Comparison of ENCODE assay signal across 9 cellular contexts in the genomic region with DNA sequence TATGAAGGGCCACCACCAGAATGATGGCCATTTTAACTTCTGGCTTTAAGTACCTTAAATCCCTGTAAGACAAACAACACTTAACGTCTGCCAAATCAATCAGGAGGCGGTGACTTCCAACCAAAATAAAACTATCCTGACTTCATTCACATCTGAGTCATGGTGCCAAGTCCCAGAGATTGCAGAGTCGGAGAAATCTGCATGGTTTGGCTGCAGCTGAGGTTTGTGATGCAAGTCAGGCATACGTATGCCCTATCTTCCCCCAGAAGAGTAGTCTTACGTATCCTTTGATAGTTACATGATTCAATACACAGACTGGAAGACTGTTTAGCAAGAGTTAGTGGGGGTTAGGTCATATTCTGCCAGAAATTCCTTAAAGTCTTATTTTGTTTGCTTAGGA. TPM values are rescaled to one million over a fixed set of nuclear protein-coding genes. Genes with fewer than 3 reads are reported as not detected.
DNase-seq lines count a peak whose midpoint lies in the region; ATAC-seq, FAIRE-seq and TF ChIP-seq lines count a peak whose summit lies in the region.
"Had no signal": no experiment of that assay in that cellular context is flagged by ENCODE, and none has a peak within 500 bp of the region (broad histone marks: within the 10 kb centered on the region; RNA-seq: fewer than 3 reads in every experiment).

No MANE protein-coding gene starts in this region.

- H3K9me1 ChIP-seq in endothelial cell of umbilical vein (replicated peaks; ENCODE audit: control insufficient read depth, extremely low read depth, insufficient read depth, low read length) = no peaks in the 10 kb centered on the region

- H3K27ac Mint-ChIP-seq in nephron progenitor cell = no peak overlapping the region
- no peak overlapping the region for H3K27ac Mint-ChIP-seq in CD8-positive, alpha-beta T cell

- peak overlapping the region; percentile 4 for H2AFZ ChIP-seq in endothelial cell of umbilical vein (ENCODE audit: low read depth, low read length)

- peaks cover 42% of the 10 kb centered on the region for H3K4me1 Mint-ChIP-seq in nephron progenitor cell
- peaks cover 29% of the 10 kb centered on the region for H3K4me1 Mint-ChIP-seq in CD8-positive, alpha-beta T cell (ENCODE audit: low read depth)

- TF ChIP-seq CTCF in endothelial cell of umbilical vein (IDR thresholded peaks at IDR 0.05; ENCODE audit: extremely low read depth in 1 of 2, insufficient read depth in 1 of 2, low read depth in 1 of 2, low read length in 2 of 2) (no peak), nephron progenitor cell (IDR thresholded peaks at IDR 0.05) (no peak)
- no peak for TF ChIP-seq CTCF in CD8-positive, alpha-beta T cell (IDR thresholded peaks at IDR 0.05)

- peaks cover 0 to 4% (median 0%) of the 10 kb centered on the region in 11 experiments; a peak in 3 of 22 replicates for H3K9me3 ChIP-seq in BLaER1 treated with 17β-estradiol and CSF1 and Interleukin-3, amounts not matched to agents 10 nM and 100 nM (replicated peaks in 1 of 11)
- H3K9me3 ChIP-seq in endothelial cell of umbilical vein (replicated peaks; ENCODE audit: control insufficient read depth, insufficient read depth, low read length) = no peaks in the 10 kb centered on the region
- no peaks in the 10 kb centered on the region for H3K9me3 ChIP-seq in CD8-positive, alpha-beta T cell (ENCODE audit: low read length)

- ATAC-seq in GM21526 (IDR thresholded peaks at IDR 0.05; ENCODE audit: low FRiP score, unreplicated experiment) = no peak
- no peak for ATAC-seq in CD8-positive, alpha-beta T cell

- peaks cover 14% of the 10 kb centered on the region for H3K79me2 ChIP-seq in endothelial cell of umbilical vein (ENCODE audit: control insufficient read depth, insufficient read depth, low read length)

- no TSS peak for BruUV-seq in endothelial cell of umbilical vein (replicated peaks; lab: Mats Ljungman, UMichigan)

- no peaks in the 10 kb centered on the region for H3K36me3 Mint-ChIP-seq in nephron progenitor cell (ENCODE audit: low read depth)
- peaks cover 3% of the 10 kb centered on the region for H3K36me3 Mint-ChIP-seq in CD8-positive, alpha-beta T cell

- H3K27me3 Mint-ChIP-seq in nephron progenitor cell (ENCODE audit: low read depth, poor library complexity) = peaks cover 28% of the 10 kb centered on the region
- peaks cover 26% of the 10 kb centered on the region for H3K27me3 Mint-ChIP-seq in CD8-positive, alpha-beta T cell (ENCODE audit: low read depth)

- peaks cover 75 to 83% (median 78%) of the 10 kb centered on the region in 10 experiments for H3K4me1 ChIP-seq in BLaER1 treated with 17β-estradiol and CSF1 and Interleukin-3, amounts not matched to agents 10 nM and 100 nM
- peaks cover 50% of the 10 kb centered on the region for H3K4me1 ChIP-seq in endothelial cell of umbilical vein (ENCODE audit: control insufficient read depth, extremely low read depth, insufficient read depth, low read length)
- H3K4me1 ChIP-seq in CD8-positive, alpha-beta T cell (ENCODE audit: insufficient read depth, low read length) = peaks cover 12% of the 10 kb centered on the region

- CTCF ChIA-PET in endothelial cell of umbilical vein (lab: Charles Lee) = interaction anchor here (0.6 to 8.8 kb wide), 8 partner anchors 10 to 270 kb away, joined by 3 to 190 read pairs (median 9); no protein-coding TSS in a partner anchor
- CTCF ChIA-PET in CD8-positive, alpha-beta T cell (lab: Charles Lee) = interaction anchor here (0.7 to 4.9 kb wide), 5 partner anchors 8 to 147 kb away, joined by 3 to 58 read pairs (median 4); no protein-coding TSS in a partner anchor

- DNase-seq in NCI-H226 (peak; percentile 98), endothelial cell of umbilical vein (ENCODE audit: low read depth, low spot score) (peak; percentile 94), nephron progenitor cell (no peak), retina (no peak)
- no peak for DNase-seq in activated CD4-positive, alpha-beta T cell treated with anti-CD3 and anti-CD28 coated beads for 48 hours
- DNase-seq in CD8-positive, alpha-beta T cell = no peak

- dilution Hi-C loops in endothelial cell of umbilical vein (cut with MboI; ENCODE audit: extremely low pct_ligation_motif_present, low sequenced_read_pairs) = no loop called here

- POLR2A ChIA-PET in endothelial cell of umbilical vein (lab: Charles Lee) = interaction anchor here (0.5 to 0.9 kb wide), 2 partner anchors 52 to 145 kb away, joined by 3 to 6 read pairs; no protein-coding TSS in a partner anchor
- POLR2A ChIA-PET in CD8-positive, alpha-beta T cell (lab: Charles Lee) = interaction anchor here (0.9 to 1.7 kb wide), 3 partner anchors 11 to 231 kb away, joined by 3 to 12 read pairs (median 5); a partner anchor contains a TSS

- peak overlapping the region in 7 of 10 experiments; percentile 71 to 89 (median 82); a peak in 9 of 20 replicates for H3K4me3 ChIP-seq in BLaER1 treated with 17β-estradiol and CSF1 and Interleukin-3, amounts not matched to agents 10 nM and 100 nM
- no peak overlapping the region for H3K4me3 ChIP-seq in endothelial cell of umbilical vein (replicated peaks in 1 of 3; ENCODE audit: insufficient read depth in 1 of 3, low read depth in 1 of 3, low read length in 3 of 3)
- H3K4me3 ChIP-seq in CD8-positive, alpha-beta T cell (ENCODE audit: low read depth, low read length) = no peak overlapping the region

- H3K36me3 ChIP-seq in BLaER1 treated with 17β-estradiol and CSF1 and Interleukin-3, amounts not matched to agents 10 nM and 100 nM = peaks cover 0 to 20% (median 0%) of the 10 kb centered on the region in 11 experiments; a peak in 6 of 22 replicates
- no peaks in the 10 kb centered on the region for H3K36me3 ChIP-seq in endothelial cell of umbilical vein (ENCODE audit: control insufficient read depth in 2 of 2, extremely low read depth in 1 of 2, insufficient read depth in 2 of 2, low read length in 2 of 2)
- H3K36me3 ChIP-seq in CD8-positive, alpha-beta T cell (ENCODE audit: insufficient read depth, low read length) = no peaks in the 10 kb centered on the region

- intact Hi-C loops in endothelial cell of umbilical vein (cut with micrococcal nuclease) = loop anchor here (1.0 to 5.0 kb wide), 4 partner anchors 13 to 597 kb away; a partner anchor contains a TSS
- intact Hi-C loops in CD8-positive, alpha-beta T cell (cut with DNase I, micrococcal nuclease) = loop anchor here (5.0 kb wide), 5 partner anchors 217 to 602 kb away; a partner anchor contains a TSS

- peak overlapping the region; percentile 95 to 99 (median 99) for H3K9ac ChIP-seq in BLaER1 treated with 17β-estradiol and CSF1 and Interleukin-3, amounts not matched to agents 10 nM and 100 nM
- H3K9ac ChIP-seq in endothelial cell of umbilical vein (replicated peaks; ENCODE audit: extremely low read depth, insufficient read depth, low read length) = peak overlapping the region; percentile 44

- H3K4me2 ChIP-seq in BLaER1 treated with 17β-estradiol and CSF1 and Interleukin-3, amounts not matched to agents 10 nM and 100 nM = peak overlapping the region; percentile 75 to 98 (median 93)
- H3K4me2 ChIP-seq in endothelial cell of umbilical vein (ENCODE audit: insufficient read depth, low read length) = peak overlapping the region; percentile 80

- peak overlapping the region; percentile 86 for H3K4me3 Mint-ChIP-seq in nephron progenitor cell
- H3K4me3 Mint-ChIP-seq in CD8-positive, alpha-beta T cell = no peak overlapping the region

- H3K9me3 Mint-ChIP-seq in nephron progenitor cell = no peaks in the 10 kb centered on the region
- H3K9me3 Mint-ChIP-seq in CD8-positive, alpha-beta T cell = no peaks in the 10 kb centered on the region

- H4K20me1 ChIP-seq in BLaER1 treated with 17β-estradiol and CSF1 and Interleukin-3, amounts not matched to agents 10 nM and 100 nM = peaks cover 0 to 12% (median 3%) of the 10 kb centered on the region in 11 experiments; a peak in 8 of 22 replicates
- no peaks in the 10 kb centered on the region for H4K20me1 ChIP-seq in endothelial cell of umbilical vein (replicated peaks; ENCODE audit: control insufficient read depth, extremely low read depth, insufficient read depth, low read length)

- no peak for TF ChIP-seq POLR2A in endothelial cell of umbilical vein (IDR thresholded peaks at IDR 0.05; ENCODE audit: low read depth, low read length)

- no peaks in the 10 kb centered on the region for H3K27me3 ChIP-seq in BLaER1 treated with 17β-estradiol and CSF1 and Interleukin-3, amounts not matched to agents 10 nM and 100 nM
- no peaks in the 10 kb centered on the region for H3K27me3 ChIP-seq in endothelial cell of umbilical vein (ENCODE audit: control insufficient read depth in 2 of 2, insufficient read depth in 2 of 2, low read length in 2 of 2)
- no peaks in the 10 kb centered on the region for H3K27me3 ChIP-seq in CD8-positive, alpha-beta T cell (ENCODE audit: insufficient read depth, low read length)

- FAIRE-seq in endothelial cell of umbilical vein (lab: Jason Lieb, UNC) = peak; percentile 98
- FAIRE-seq: H1 had no signal

- H3K27ac ChIP-seq in BLaER1 treated with 17β-estradiol and CSF1 and Interleukin-3, amounts not matched to agents 10 nM and 100 nM = peak overlapping the region; percentile 97 to 99 (median 99)
- peak overlapping the region; percentile 83 for H3K27ac ChIP-seq in endothelial cell of umbilical vein (ENCODE audit: insufficient read depth, low read depth, low read length)
- H3K27ac ChIP-seq in CD8-positive, alpha-beta T cell (ENCODE audit: low read depth, low read length) = no peak overlapping the region

TF ChIP-seq in endothelial cell of umbilical vein, 7 proteins besides CTCF, POLR2A, EP300 and RAD21:
- TF ChIP-seq MYC (IDR thresholded peaks at IDR 0.05; ENCODE audit: low read depth, low read length) (no peak), JUN (IDR thresholded peaks at IDR 0.05; ENCODE audit: borderline replicate concordance, insufficient read depth, insufficient read length, low read depth) (peak; percentile 21), FOS (IDR thresholded peaks at IDR 0.05; ENCODE audit: borderline replicate concordance, insufficient read depth, low read length) (peak; percentile 75)

RNA-seq across cellular contexts. Expression of a gene that starts 1.7 kb away (rescaled TPM):
- 39.6 and 43.3 TPM in 2 replicates for total RNA-seq in endothelial cell of umbilical vein
- polyA plus RNA-seq in endothelial cell of umbilical vein = 14.3 and 19.6 TPM in 2 replicates
- polyA plus RNA-seq in endothelial cell of umbilical vein (2011; cell fraction: cytosol; rRNA removed) = 18.3 and 19.8 TPM in 2 replicates
- polyA plus RNA-seq in endothelial cell of umbilical vein (2011; cell fraction: nucleus; rRNA removed) = 44.8 and 53.3 TPM in 2 replicates
- 27.7 and 27.8 TPM in 2 replicates for polyA plus RNA-seq in endothelial cell of umbilical vein (2012)
- 44.3 and 49.7 TPM in 2 replicates for polyA minus RNA-seq in endothelial cell of umbilical vein
- 2.3 TPM for polyA minus RNA-seq in endothelial cell of umbilical vein (2011; cell fraction: cytosol; rRNA and poly(A)+ RNA removed)
- 42.4 and 56.5 TPM in 2 replicates for polyA minus RNA-seq in endothelial cell of umbilical vein (2011; cell fraction: nucleus; rRNA and poly(A)+ RNA removed)
- total RNA-seq in CD8-positive, alpha-beta T cell = 1 to 10 TPM; 7.9 to 9.0 TPM

Comparison
In these comparisons a context has a peak if more than half of its experiments do, and no peak if none do; other contexts are left out.
1. H3K4me3 ChIP-seq: peak in BLaER1 treated with 17β-estradiol and CSF1 and Interleukin-3, amounts not matched to agents 10 nM and 100 nM (7 of 10); none in endothelial cell of umbilical vein (0 of 3) and CD8-positive, alpha-beta T cell (single experiment).
2. DNase-seq: peak in NCI-H226 (single experiment) and endothelial cell of umbilical vein (single experiment); none in nephron progenitor cell (single experiment), activated CD4-positive, alpha-beta T cell treated with anti-CD3 and anti-CD28 coated beads for 48 hours (single experiment), CD8-positive, alpha-beta T cell (0 of 7) and retina (single experiment).